10 cellular contexts compared by ENCODE assay signal in genomic region chr10:127243490-127244272, GRCh38. TPM values are rescaled to one million over a fixed set of nuclear protein-coding genes. Genes with fewer than 3 reads are reported as not detected.
DNase-seq lines count a peak whose midpoint lies in the region; ATAC-seq and TF ChIP-seq lines count a peak whose summit lies in the region.
"Had no signal": no experiment of that assay in that cellular context is flagged by ENCODE, and none has a peak within 500 bp of the region (broad histone marks: within the 10 kb centered on the region; RNA-seq: fewer than 3 reads in every experiment).

No MANE protein-coding gene starts in this region.

- no peaks in the 10 kb centered on the region for H3K9me3 ChIP-seq in thyroid gland

- no peaks in the 10 kb centered on the region for H3K36me3 ChIP-seq in kidney epithelial cell (ENCODE audit: control insufficient read depth, insufficient read depth, low read length)
- peaks cover 0 to 8% of the 10 kb centered on the region in 2 donors for H3K36me3 ChIP-seq in thyroid gland

- H3K9me3 Mint-ChIP-seq in activated naive CD8-positive, alpha-beta T cell treated with anti-CD3 and anti-CD28 coated beads, Interleukin-2, amount 50 U/mL, for 24 hours, result no peaks in the 10 kb centered on the region
- no peaks in the 10 kb centered on the region for H3K9me3 Mint-ChIP-seq in activated T-helper 17 cell treated with anti-CD3 and anti-CD28 coated beads, Interleukin-2, amount 50 U/mL, for 72 hours
- H3K9me3 Mint-ChIP-seq: CD4-positive, CD25-positive, alpha-beta regulatory T cell had no signal

- H3K27me3 Mint-ChIP-seq in activated naive CD8-positive, alpha-beta T cell treated with anti-CD3 and anti-CD28 coated beads, Interleukin-2, amount 50 U/mL, for 24 hours, result no peaks in the 10 kb centered on the region
- H3K27me3 Mint-ChIP-seq in activated T-helper 17 cell treated with anti-CD3 and anti-CD28 coated beads, Interleukin-2, amount 50 U/mL, for 72 hours, result peaks cover 5% of the 10 kb centered on the region
- H3K27me3 Mint-ChIP-seq: CD4-positive, CD25-positive, alpha-beta regulatory T cell had no signal

- WGBS in thyroid gland, 2 donors, result 37 to 38% methylated on average over 4 of the region's 4 CpGs

- intact Hi-C loops in thyroid gland (cut with DNase I), result no loop called here

- DNase-seq in NCI-H345 (lab: John Stamatoyannopoulos, UW), result peak; percentile 52
- no peak for DNase-seq in NCI-H345 treated with DMSO at 0.1 percent for 48 hours (lab: John Stamatoyannopoulos, UW; ENCODE audit: unreplicated experiment)
- peak; percentile 30 for DNase-seq in NCI-H510A (lab: John Stamatoyannopoulos, UW)
- peak; percentile 26 for DNase-seq in activated naive CD8-positive, alpha-beta T cell treated with anti-CD3 and anti-CD28 coated beads, Interleukin-2, amount 50 U/mL, for 24 hours
- DNase-seq in kidney epithelial cell (ENCODE audit: low read depth), result no peak
- peak; percentile 22 to 33 for DNase-seq in thyroid gland

- no peak overlapping the region for H3K4me3 Mint-ChIP-seq in activated naive CD8-positive, alpha-beta T cell treated with anti-CD3 and anti-CD28 coated beads, Interleukin-2, amount 50 U/mL, for 24 hours
- H3K4me3 Mint-ChIP-seq in activated T-helper 17 cell treated with anti-CD3 and anti-CD28 coated beads, Interleukin-2, amount 50 U/mL, for 72 hours, result no peak overlapping the region
- H3K4me3 Mint-ChIP-seq: CD4-positive, CD25-positive, alpha-beta regulatory T cell had no signal

- no peaks in the 10 kb centered on the region for H3K36me3 Mint-ChIP-seq in activated naive CD8-positive, alpha-beta T cell treated with anti-CD3 and anti-CD28 coated beads, Interleukin-2, amount 50 U/mL, for 24 hours (ENCODE audit: low read depth)
- no peaks in the 10 kb centered on the region for H3K36me3 Mint-ChIP-seq in activated T-helper 17 cell treated with anti-CD3 and anti-CD28 coated beads, Interleukin-2, amount 50 U/mL, for 72 hours (ENCODE audit: low read depth)
- H3K36me3 Mint-ChIP-seq: CD4-positive, CD25-positive, alpha-beta regulatory T cell had no signal

- TF ChIP-seq POLR2A in thyroid gland (IDR thresholded peaks at IDR 0.05), result no peak

- H3K4me3 ChIP-seq in kidney epithelial cell (ENCODE audit: low read depth, low read length), result no peak overlapping the region
- no peak overlapping the region for H3K4me3 ChIP-seq in thyroid gland (replicated peaks in 1 of 3)

- H3K4me1 ChIP-seq in thyroid gland, result no peaks in the 10 kb centered on the region

- no peak overlapping the region for H3K27ac ChIP-seq in thyroid gland

- no peak overlapping the region for H3K27ac Mint-ChIP-seq in activated naive CD8-positive, alpha-beta T cell treated with anti-CD3 and anti-CD28 coated beads, Interleukin-2, amount 50 U/mL, for 24 hours
- H3K27ac Mint-ChIP-seq in activated T-helper 17 cell treated with anti-CD3 and anti-CD28 coated beads, Interleukin-2, amount 50 U/mL, for 72 hours, result no peak overlapping the region
- H3K27ac Mint-ChIP-seq: CD4-positive, CD25-positive, alpha-beta regulatory T cell had no signal

- H3K4me1 Mint-ChIP-seq in activated naive CD8-positive, alpha-beta T cell treated with anti-CD3 and anti-CD28 coated beads, Interleukin-2, amount 50 U/mL, for 24 hours, result no peaks in the 10 kb centered on the region
- H3K4me1 Mint-ChIP-seq in activated T-helper 17 cell treated with anti-CD3 and anti-CD28 coated beads, Interleukin-2, amount 50 U/mL, for 72 hours, result no peaks in the 10 kb centered on the region
- H3K4me1 Mint-ChIP-seq: CD4-positive, CD25-positive, alpha-beta regulatory T cell had no signal

- H3K27me3 ChIP-seq in kidney epithelial cell (ENCODE audit: control insufficient read depth, insufficient read depth, low read length) (no peaks in the 10 kb centered on the region), thyroid gland (no peaks in the 10 kb centered on the region)

- TF ChIP-seq CTCF in kidney epithelial cell (IDR thresholded peaks at IDR 0.05; ENCODE audit: insufficient read depth, low read length, poor library complexity, severe bottlenecking) (peak; percentile 87), thyroid gland (IDR thresholded peaks at IDR 0.05) (peak in 5 of 6 experiments; percentile 15 to 53 (median 28))

- ATAC-seq in activated naive CD8-positive, alpha-beta T cell treated with anti-CD3 and anti-CD28 coated beads, Interleukin-2, amount 50 U/mL, for 24 hours, result no peak
- no peak for ATAC-seq in HG02885 (IDR thresholded peaks at IDR 0.05; ENCODE audit: poor library complexity, unreplicated experiment)
- no peak for ATAC-seq in activated T-helper 17 cell treated with anti-CD3 and anti-CD28 coated beads, Interleukin-2, amount 50 U/mL, for 72 hours (replicated peaks)

RNA-seq across cellular contexts. Expression of gene INSYN2A, which starts 47.3 kb away (rescaled TPM):
- total RNA-seq in kidney epithelial cell, result under 0.01 and 0.04 TPM in 2 replicates
- total RNA-seq in thyroid gland, result under 1 TPM in 1 of 4 donors, not detected in 3; 0.27 TPM
- total RNA-seq in activated T-helper 17 cell treated with anti-CD3 and anti-CD28 coated beads, Interleukin-2, amount 50 U/mL, for 72 hours, result not detected
- total RNA-seq: CD4-positive, CD25-positive, alpha-beta regulatory T cell; T-helper 2 cell treated with Interferon-gamma antibody and Interleukin-4, amounts not matched to agents 100 ng/mL and 5 ng/mL, for 36 hours had no signal

Comparison
In these comparisons a context has a peak if more than half of its experiments do, and no peak if none do; other contexts are left out.
1. DNase-seq: peak in NCI-H345 (single experiment), NCI-H510A (single experiment), activated naive CD8-positive, alpha-beta T cell treated with anti-CD3 and anti-CD28 coated beads, Interleukin-2, amount 50 U/mL, for 24 hours (single experiment) and thyroid gland (2 of 2); none in NCI-H345 treated with DMSO at 0.1 percent for 48 hours (single experiment) and kidney epithelial cell (single experiment).